In the genomic region with DNA sequence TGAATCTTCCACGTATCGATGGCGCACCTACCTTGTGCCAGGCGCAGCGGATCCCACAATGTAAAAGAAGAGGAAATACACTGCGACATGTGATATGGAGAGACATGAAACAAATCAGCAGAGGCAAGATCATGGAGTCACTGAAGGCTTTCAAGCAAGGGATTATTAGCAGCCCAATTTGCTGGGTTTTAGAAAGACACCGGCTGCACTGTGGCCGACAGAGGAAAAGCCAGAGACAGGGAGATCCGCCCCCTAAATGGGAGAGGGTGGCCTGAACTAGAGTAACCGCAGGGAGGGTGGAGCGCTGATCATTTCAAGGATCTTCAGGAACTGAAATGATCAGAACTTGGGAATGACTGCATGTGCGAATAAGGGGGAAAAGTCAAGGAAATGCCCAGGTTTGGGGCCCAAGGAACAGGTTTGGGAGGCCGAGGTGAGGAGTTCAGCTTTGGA, we compare ENCODE assay signal across 8 cellular contexts. TPM values are rescaled to one million over a fixed set of nuclear protein-coding genes. Genes with fewer than 3 reads are reported as not detected.
DNase-seq lines count a peak whose midpoint lies in the region; ATAC-seq and TF ChIP-seq lines count a peak whose summit lies in the region.

No MANE protein-coding gene starts in this region.

- no peaks in the 10 kb centered on the region for H3K9me3 ChIP-seq in iPS-18c (ENCODE audit: control insufficient read depth, insufficient read depth, low read length)

- H3K27ac Mint-ChIP-seq in activated T-cell treated with anti-CD3 and anti-CD28 coated beads, Interleukin-2, amount 50 U/mL, for 24 hours = peak overlapping the region; percentile 94
- peak overlapping the region; percentile 90 for H3K27ac Mint-ChIP-seq in activated CD8-positive, alpha-beta T cell treated with anti-CD3 and anti-CD28 coated beads for 36 hours

- POLR2A ChIA-PET in activated CD8-positive, alpha-beta T cell treated with anti-CD3 and anti-CD28 coated beads for 36 hours (lab: Charles Lee) = interaction anchor here (0.6 to 1.8 kb wide), 8 partner anchors 9 to 203 kb away, joined by 3 to 8 read pairs (median 4); a partner anchor contains a TSS

- H3K27ac ChIP-seq in temporal lobe (ENCODE audit: low read depth, low read length) = peak overlapping the region; percentile 70

- ATAC-seq in activated CD8-positive, alpha-beta T cell treated with anti-CD3 and anti-CD28 coated beads for 36 hours = no peak
- ATAC-seq in GM21526 (IDR thresholded peaks at IDR 0.05; ENCODE audit: low FRiP score, unreplicated experiment) (no peak), GM21360 (IDR thresholded peaks at IDR 0.05; ENCODE audit: unreplicated experiment) (no peak)

- peaks cover 58% of the 10 kb centered on the region for H3K4me1 Mint-ChIP-seq in activated T-cell treated with anti-CD3 and anti-CD28 coated beads, Interleukin-2, amount 50 U/mL, for 24 hours (ENCODE audit: low read depth)
- H3K4me1 Mint-ChIP-seq in activated CD8-positive, alpha-beta T cell treated with anti-CD3 and anti-CD28 coated beads for 36 hours (ENCODE audit: low read depth) = peaks cover 52% of the 10 kb centered on the region

- intact Hi-C loops in activated CD8-positive, alpha-beta T cell treated with anti-CD3 and anti-CD28 coated beads for 36 hours (cut with micrococcal nuclease) = loop anchor here (5.0 to 10.0 kb wide), 2 partner anchors 195 to 477 kb away; a partner anchor contains a TSS

- peak overlapping the region; percentile 90 for H3K4me3 Mint-ChIP-seq in activated T-cell treated with anti-CD3 and anti-CD28 coated beads, Interleukin-2, amount 50 U/mL, for 24 hours
- H3K4me3 Mint-ChIP-seq in activated CD8-positive, alpha-beta T cell treated with anti-CD3 and anti-CD28 coated beads for 36 hours = peak overlapping the region; percentile 94

- H3K36me3 Mint-ChIP-seq in activated T-cell treated with anti-CD3 and anti-CD28 coated beads, Interleukin-2, amount 50 U/mL, for 24 hours (ENCODE audit: low read depth) = peaks cover 75% of the 10 kb centered on the region
- H3K36me3 Mint-ChIP-seq in activated CD8-positive, alpha-beta T cell treated with anti-CD3 and anti-CD28 coated beads for 36 hours (ENCODE audit: low read depth) = peaks cover 48% of the 10 kb centered on the region

- no peak for TF ChIP-seq CTCF in activated CD8-positive, alpha-beta T cell treated with anti-CD3 and anti-CD28 coated beads for 36 hours (IDR thresholded peaks at IDR 0.05)

- DNase-seq in activated T-cell treated with anti-CD3 and anti-CD28 coated beads, Interleukin-2, amount 50 U/mL, for 24 hours = no peak
- no peak for DNase-seq in activated T-cell treated with anti-CD3 and anti-CD28 coated beads, Interleukin-2, amount 50 U/mL, for 1 hour
- DNase-seq in activated CD8-positive, alpha-beta T cell treated with anti-CD3 and anti-CD28 coated beads for 36 hours = no peak
- no peak for DNase-seq in SKM-1 treated with dmso at 0.1 percent for 144 hours (lab: John Stamatoyannopoulos, UW; ENCODE audit: unreplicated experiment)

- H3K27me3 Mint-ChIP-seq in activated T-cell treated with anti-CD3 and anti-CD28 coated beads, Interleukin-2, amount 50 U/mL, for 24 hours = no peaks in the 10 kb centered on the region
- H3K27me3 Mint-ChIP-seq in activated CD8-positive, alpha-beta T cell treated with anti-CD3 and anti-CD28 coated beads for 36 hours = no peaks in the 10 kb centered on the region

- peak overlapping the region; percentile 99; the same call in 1 of the 2 replicates for H3K4me3 ChIP-seq in iPS-18c (ENCODE audit: insufficient read depth, low read depth, low read length)

- H3K9me3 Mint-ChIP-seq in activated T-cell treated with anti-CD3 and anti-CD28 coated beads, Interleukin-2, amount 50 U/mL, for 24 hours = peaks cover 13% of the 10 kb centered on the region
- peaks cover 6% of the 10 kb centered on the region for H3K9me3 Mint-ChIP-seq in activated CD8-positive, alpha-beta T cell treated with anti-CD3 and anti-CD28 coated beads for 36 hours

- CTCF ChIA-PET in activated CD8-positive, alpha-beta T cell treated with anti-CD3 and anti-CD28 coated beads for 36 hours (lab: Charles Lee) = interaction anchor here (1.1 to 2.9 kb wide), 16 partner anchors 8 to 369 kb away, joined by 3 to 25 read pairs (median 5); a partner anchor contains a TSS

RNA-seq across cellular contexts. Expression of a gene that starts 0.6 kb away (rescaled TPM):
- 10 to 100 TPM; 25.6 to 30.2 TPM for total RNA-seq in activated CD8-positive, alpha-beta T cell treated with anti-CD3 and anti-CD28 coated beads for 36 hours
- total RNA-seq in temporal lobe = 6.1 TPM

RNA-seq across cellular contexts. Expression of a gene that starts 26.1 kb away (rescaled TPM):
- total RNA-seq in activated CD8-positive, alpha-beta T cell treated with anti-CD3 and anti-CD28 coated beads for 36 hours = 10 to 100 TPM; 18.2 to 19.7 TPM
- 21.9 TPM for total RNA-seq in temporal lobe

RNA-seq across cellular contexts. Expression of a gene that starts 55.0 kb away (rescaled TPM):
- 10 to 100 TPM; 63.3 to 63.8 TPM for total RNA-seq in activated CD8-positive, alpha-beta T cell treated with anti-CD3 and anti-CD28 coated beads for 36 hours
- 136 TPM for total RNA-seq in temporal lobe

RNA-seq across cellular contexts. Expression of a gene that starts 59.5 kb away (rescaled TPM):
- total RNA-seq in activated CD8-positive, alpha-beta T cell treated with anti-CD3 and anti-CD28 coated beads for 36 hours = 1 to 10 TPM; 5.4 TPM
- total RNA-seq in temporal lobe = 31.2 TPM
